8 cellular contexts compared by ENCODE assay signal in genomic region chr11:118996926-118997626, GRCh38. TPM values are rescaled to one million over a fixed set of nuclear protein-coding genes. Genes with fewer than 3 reads are reported as not detected.
DNase-seq lines count a peak whose midpoint lies in the region; ATAC-seq and TF ChIP-seq lines count a peak whose summit lies in the region.

No MANE protein-coding gene starts in this region.

- peak; percentile 48 for TF ChIP-seq CTCF in AG04450 (IDR thresholded peaks at IDR 0.05; ENCODE audit: low read depth, low read length)
- TF ChIP-seq CTCF in lower leg skin (IDR thresholded peaks at IDR 0.05): no peak

- intact Hi-C loops in lower leg skin (cut with DNase I; ENCODE audit: low total_unique reads): no loop called here

- H3K27ac Mint-ChIP-seq in T-helper 2 cell treated with Interferon-gamma antibody and Interleukin-4, amounts not matched to agents 5 μg/mL and 100 μg/mL, for 36 hours: peak overlapping the region; percentile 97
- H3K27ac Mint-ChIP-seq in stimulated activated naive CD8-positive, alpha-beta T cell treated with anti-CD3 and anti-CD28 coated beads, Interleukin-15, amount 100 ng/mL, for 72 hours: peak overlapping the region; percentile 99 to 100

- ATAC-seq in GM18868 (IDR thresholded peaks at IDR 0.05; ENCODE audit: unreplicated experiment): peak; percentile 39
- peak; percentile 19 for ATAC-seq in HG03432 (IDR thresholded peaks at IDR 0.05; ENCODE audit: unreplicated experiment)
- ATAC-seq in stimulated activated naive CD8-positive, alpha-beta T cell treated with anti-CD3 and anti-CD28 coated beads, Interleukin-15, amount 100 ng/mL, for 72 hours: peak; percentile 52

- WGBS in lower leg skin, 2 donors: 11 to 12% methylated on average over 22 of the region's 22 CpGs

- CTCF ChIA-PET in AG04450 (lab: Charles Lee): interaction anchor here (1.0 to 1.6 kb wide), 2 partner anchors 307 to 331 kb away, joined by 3 to 4 read pairs; no protein-coding TSS in a partner anchor

- POLR2A ChIA-PET in AG04450 (lab: Yijun Ruan, JAX): interaction anchor here (0.6 to 1.2 kb wide), 4 partner anchors 8 to 390 kb away, joined by 3 to 10 read pairs (median 4); partner anchors contain the start of genes PHLDB1, RPS25 and TRAPPC4

- H3K27ac ChIP-seq in AG04450 (ENCODE audit: low read depth, low read length): no peak overlapping the region

- H3K4me3 Mint-ChIP-seq in T-helper 2 cell treated with Interferon-gamma antibody and Interleukin-4, amounts not matched to agents 5 μg/mL and 100 μg/mL, for 36 hours: peak overlapping the region; percentile 97
- H3K4me3 Mint-ChIP-seq in stimulated activated naive CD8-positive, alpha-beta T cell treated with anti-CD3 and anti-CD28 coated beads, Interleukin-15, amount 100 ng/mL, for 72 hours: peak overlapping the region; percentile 99 to 100

- H3K9me3 Mint-ChIP-seq in T-helper 2 cell treated with Interferon-gamma antibody and Interleukin-4, amounts not matched to agents 5 μg/mL and 100 μg/mL, for 36 hours: no peaks in the 10 kb centered on the region
- no peaks in the 10 kb centered on the region for H3K9me3 Mint-ChIP-seq in stimulated activated naive CD8-positive, alpha-beta T cell treated with anti-CD3 and anti-CD28 coated beads, Interleukin-15, amount 100 ng/mL, for 72 hours

- H3K36me3 Mint-ChIP-seq in T-helper 2 cell treated with Interferon-gamma antibody and Interleukin-4, amounts not matched to agents 5 μg/mL and 100 μg/mL, for 36 hours (ENCODE audit: low read depth): peaks cover 38% of the 10 kb centered on the region

- peaks cover 3% of the 10 kb centered on the region; the same call in 1 of the 2 replicates for H3K9me3 ChIP-seq in AG04450 (ENCODE audit: control insufficient read depth, insufficient read depth, low read length)

- no peak for TF ChIP-seq POLR2A in lower leg skin (IDR thresholded peaks at IDR 0.05)

- DNase-seq in AG04450 (ENCODE audit: low read depth, low spot score): no peak
- peak; percentile 33 for DNase-seq in T-helper 2 cell treated with Interferon-gamma antibody and Interleukin-4, amounts not matched to agents 5 μg/mL and 100 μg/mL, for 36 hours (ENCODE audit: low spot score)
- DNase-seq in cerebellum (ENCODE audit: low spot score): peak; percentile 26
- DNase-seq in lower leg skin (ENCODE audit: low spot score in 2 of 2): no peak
- DNase-seq in stimulated activated naive CD8-positive, alpha-beta T cell treated with anti-CD3 and anti-CD28 coated beads, Interleukin-15, amount 100 ng/mL, for 72 hours: peak; percentile 36 to 62
- DNase-seq in NCI-H1930 (lab: John Stamatoyannopoulos, UW): no peak

- H3K4me1 Mint-ChIP-seq in T-helper 2 cell treated with Interferon-gamma antibody and Interleukin-4, amounts not matched to agents 5 μg/mL and 100 μg/mL, for 36 hours (ENCODE audit: low read depth): peaks cover 25% of the 10 kb centered on the region
- peaks cover 48% of the 10 kb centered on the region for H3K4me1 Mint-ChIP-seq in stimulated activated naive CD8-positive, alpha-beta T cell treated with anti-CD3 and anti-CD28 coated beads, Interleukin-15, amount 100 ng/mL, for 72 hours

- peak overlapping the region; percentile 85 for H3K4me3 ChIP-seq in AG04450 (ENCODE audit: low read depth, low read length)
- peak overlapping the region; percentile 76 for H3K4me3 ChIP-seq in lower leg skin (ENCODE audit: low read depth, poor library complexity, severe bottlenecking)

- no peaks in the 10 kb centered on the region for H3K27me3 ChIP-seq in AG04450 (ENCODE audit: control insufficient read depth, insufficient read depth, low read length)

- no peaks in the 10 kb centered on the region for H3K27me3 Mint-ChIP-seq in T-helper 2 cell treated with Interferon-gamma antibody and Interleukin-4, amounts not matched to agents 5 μg/mL and 100 μg/mL, for 36 hours (ENCODE audit: low read depth)
- H3K27me3 Mint-ChIP-seq in stimulated activated naive CD8-positive, alpha-beta T cell treated with anti-CD3 and anti-CD28 coated beads, Interleukin-15, amount 100 ng/mL, for 72 hours: no peaks in the 10 kb centered on the region

RNA-seq across cellular contexts. Expression of gene CENATAC, which starts 0.9 kb away (rescaled TPM):
- polyA plus RNA-seq in AG04450 (2011; rRNA removed): 11.4 and 13.5 TPM in 2 replicates
- 8.0 and 8.4 TPM in 2 replicates for polyA minus RNA-seq in AG04450 (2011; rRNA and poly(A)+ RNA removed)
- total RNA-seq in cerebellum (44.6 TPM), lower leg skin (10 to 100 TPM; 21.2 to 66.8 (median 39.9) TPM)

RNA-seq across cellular contexts. Expression of gene RPS25, which starts 21.1 kb away (rescaled TPM):
- polyA plus RNA-seq in AG04450 (2011; rRNA removed): 819 and 1,059 TPM in 2 replicates
- 64.7 and 89.9 TPM in 2 replicates for polyA minus RNA-seq in AG04450 (2011; rRNA and poly(A)+ RNA removed)
- total RNA-seq in cerebellum (284 TPM), lower leg skin (1,000 to 10,000 TPM; 1,252 to 2,859 (median 1,930) TPM)

RNA-seq across cellular contexts. Expression of gene TRAPPC4, which starts 21.5 kb away (rescaled TPM):
- polyA plus RNA-seq in AG04450 (2011; rRNA removed): 95.3 and 100 TPM in 2 replicates
- polyA minus RNA-seq in AG04450 (2011; rRNA and poly(A)+ RNA removed): 43.9 and 58.3 TPM in 2 replicates
- total RNA-seq in cerebellum (32.8 TPM), lower leg skin (10 to 100 TPM; 40.3 to 53.4 (median 52.2) TPM)

RNA-seq across cellular contexts. Expression of gene FOXR1, which starts 25.5 kb away (rescaled TPM):
- polyA plus RNA-seq in AG04450 (2011; rRNA removed): not detected in 2 replicates
- polyA minus RNA-seq in AG04450 (2011; rRNA and poly(A)+ RNA removed): not detected in 2 replicates
- total RNA-seq in cerebellum (not detected), lower leg skin (not detected)

RNA-seq across cellular contexts. Expression of gene SLC37A4, which starts 33.6 kb away (rescaled TPM):
- polyA plus RNA-seq in AG04450 (2011; rRNA removed): 12.5 and 14.9 TPM in 2 replicates
- 12.6 and 16.7 TPM in 2 replicates for polyA minus RNA-seq in AG04450 (2011; rRNA and poly(A)+ RNA removed)
- total RNA-seq in cerebellum: 10.0 TPM
- 10 to 100 TPM; 14.0 to 25.4 (median 19.5) TPM for total RNA-seq in lower leg skin

Comparison
In these comparisons a context has a peak if more than half of its experiments do, and no peak if none do; other contexts are left out.
1. DNase-seq: peak in T-helper 2 cell treated with Interferon-gamma antibody and Interleukin-4, amounts not matched to agents 5 μg/mL and 100 μg/mL, for 36 hours (single experiment), cerebellum (single experiment) and stimulated activated naive CD8-positive, alpha-beta T cell treated with anti-CD3 and anti-CD28 coated beads, Interleukin-15, amount 100 ng/mL, for 72 hours (2 of 2); none in AG04450 (single experiment), lower leg skin (0 of 2) and NCI-H1930 (0 of 2).
2. Peak in every context shown above with its lines, with median percentiles within 50 percentile points of each other: ATAC-seq.